In the genomic region with DNA sequence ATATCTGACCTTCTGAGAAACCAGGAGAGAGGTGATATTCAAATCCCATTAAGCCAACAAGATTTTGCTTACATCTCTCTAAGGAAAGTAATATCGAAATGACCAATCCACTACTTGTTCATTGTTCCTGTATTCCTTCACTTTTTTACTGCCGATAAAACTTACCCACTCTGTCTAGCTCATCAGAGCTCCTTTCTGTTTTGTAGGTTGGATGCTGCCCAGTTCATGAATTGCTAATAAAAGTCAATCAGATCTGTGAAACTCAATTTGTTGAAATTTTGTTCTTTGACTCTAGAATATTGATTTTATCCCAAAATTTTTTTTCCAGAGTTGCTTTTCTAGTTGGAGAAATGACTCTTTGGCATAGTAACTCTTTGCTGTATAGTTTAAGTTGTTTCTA, we compare ENCODE assay signal across 16 cellular contexts.
DNase-seq lines count a peak whose midpoint lies in the region; ATAC-seq and TF ChIP-seq lines count a peak whose summit lies in the region.
"Had no signal": no experiment of that assay in that cellular context is flagged by ENCODE, and none has a peak within 500 bp of the region (broad histone marks: within the 10 kb centered on the region; RNA-seq: fewer than 3 reads in every experiment).

No MANE protein-coding gene starts in this region.

- H3K4me1 Mint-ChIP-seq in natural killer cell: peaks cover 41 to 45% of the 10 kb centered on the region in 2 donors
- H3K4me1 Mint-ChIP-seq: B cell had no signal

- peak overlapping the region; percentile 91 to 96 for H3K27ac Mint-ChIP-seq in natural killer cell
- H3K27ac Mint-ChIP-seq: B cell; CD4-positive, alpha-beta T cell; CD8-positive, alpha-beta T cell had no signal

- peaks cover 17% of the 10 kb centered on the region for H3K36me3 Mint-ChIP-seq in natural killer cell
- H3K36me3 Mint-ChIP-seq: CD8-positive, alpha-beta T cell had no signal

- H3K4me3 Mint-ChIP-seq in natural killer cell: no peak overlapping the region
- H3K4me3 Mint-ChIP-seq: B cell; CD4-positive, alpha-beta T cell; CD8-positive, alpha-beta T cell had no signal

- H3K9me3 Mint-ChIP-seq in natural killer cell: peaks cover 0 to 7% of the 10 kb centered on the region in 2 donors

- peaks cover 0 to 5% of the 10 kb centered on the region in 2 donors for H3K27me3 Mint-ChIP-seq in natural killer cell (ENCODE audit: low read depth in 2 of 2)

- no peak for ATAC-seq in natural killer cell
- ATAC-seq: A549; CD8-positive, alpha-beta T cell had no signal

- DNase-seq in DMS 273 (lab: John Stamatoyannopoulos, UW; ENCODE audit: unreplicated experiment) (peak; percentile 39), DMS 273 treated with DMSO at 0.1 percent for 48 hours (lab: John Stamatoyannopoulos, UW) (no peak), NCI-H748 (lab: John Stamatoyannopoulos, UW; ENCODE audit: unreplicated experiment) (peak; percentile 49), NCI-H748 treated with DMSO at 0.1 percent for 48 hours (lab: John Stamatoyannopoulos, UW) (no peak), natural killer cell (no peak), SIG-M5 (lab: John Stamatoyannopoulos, UW) (no peak), SKM-1 (lab: John Stamatoyannopoulos, UW; ENCODE audit: unreplicated experiment) (no peak)
- DNase-seq: AML-193; Caco-2; Calu3; CD4-positive, alpha-beta T cell; CD8-positive, alpha-beta T cell; DMS79 treated with DMSO at 0.1 percent for 48 hours; GF-D8 had no signal

- TF ChIP-seq CTCF in natural killer cell (IDR thresholded peaks at IDR 0.05): no peak

- intact Hi-C loops in natural killer cell (cut with micrococcal nuclease): loop anchor here (5.0 to 10.0 kb wide), 5 partner anchors 87 to 1712 kb away; a partner anchor contains a TSS

Comparison
In these comparisons a context has a peak if more than half of its experiments do, and no peak if none do; other contexts are left out.
1. DNase-seq: peak in DMS 273 (single experiment) and NCI-H748 (single experiment); none in DMS 273 treated with DMSO at 0.1 percent for 48 hours (single experiment), NCI-H748 treated with DMSO at 0.1 percent for 48 hours (single experiment), natural killer cell (single experiment), SIG-M5 (single experiment) and SKM-1 (single experiment).